In genomic region chr20:62121776-62122658, GRCh38 we compare ENCODE assay signal across 8 cellular contexts. TPM values are rescaled to one million over a fixed set of nuclear protein-coding genes. Genes with fewer than 3 reads are reported as not detected.
DNase-seq lines count a peak whose midpoint lies in the region; ATAC-seq and TF ChIP-seq lines count a peak whose summit lies in the region.

TSS of gene LSM14B (plus strand) at chr20:62122475. CDS start at chr20:62122667, 192 bp downstream.

- peak within 1 kb of the TSS; percentile 68 for H3K4me3 ChIP-seq in Jurkat, Clone E6-1 (ENCODE audit: low read length)
- peak within 1 kb of the TSS; percentile 85 for H3K4me3 ChIP-seq in PC-3 (ENCODE audit: low read length)

- H3K27ac ChIP-seq in PC-3 (ENCODE audit: low read length) (peak within 1 kb of the TSS; percentile 78), epithelial cell of prostate (peak within 1 kb of the TSS; percentile 88)

- ATAC-seq in GM21619 (IDR thresholded peaks at IDR 0.05; ENCODE audit: unreplicated experiment) (peak; percentile 72), PC-3 (peak; percentile 77)

- intact Hi-C loops in PC-3 (cut with micrococcal nuclease): loop anchor here (2.0 to 5.0 kb wide), 3 partner anchors 15 to 110 kb away; no protein-coding TSS in a partner anchor

- H2AFZ ChIP-seq in PC-3 (ENCODE audit: low read length): peak within 1 kb of the TSS; percentile 97

- peak within 1 kb of the TSS; percentile 73 for H3K9ac ChIP-seq in PC-3 (ENCODE audit: low read length)

- no peaks in the 10 kb centered on the region for H3F3A ChIP-seq in PC-3 (ENCODE audit: low read length, unreplicated experiment)

- peaks cover 14% of the 10 kb centered on the region; the same call in 1 of the 2 replicates for H3K4me1 ChIP-seq in PC-3 (ENCODE audit: insufficient read depth, low read length)

- H3K27me3 ChIP-seq in PC-3 (ENCODE audit: low read length): no peaks in the 10 kb centered on the region

- no peaks in the 10 kb centered on the region for H3K9me2 ChIP-seq in PC-3 (replicated peaks; ENCODE audit: low read length)

- peaks cover 13% of the 10 kb centered on the region for H3K36me3 ChIP-seq in PC-3 (ENCODE audit: low read depth, low read length)

- POLR2A ChIA-PET in PC-3 (lab: Charles Lee; ENCODE audit: unreplicated experiment): interaction anchor here (0.6 to 1.4 kb wide), 4 partner anchors 23 to 105 kb away, joined by 5 to 10 read pairs (median 8); no protein-coding TSS in a partner anchor

- H4K20me1 ChIP-seq in PC-3 (ENCODE audit: low read length): peaks cover 13% of the 10 kb centered on the region

- DNase-seq in DMS153 (lab: John Stamatoyannopoulos, UW) (peak; percentile 94), PC-3 (peak; percentile 98), activated T-cell treated with anti-CD3 and anti-CD28 coated beads for 48 hours (ENCODE audit: low read depth) (peak; percentile 99), epithelial cell of prostate (ENCODE audit: low read depth, low spot score) (peak; percentile 84), mucosa of gallbladder (ENCODE audit: low spot score) (peak; percentile 96)
- DNase-seq in Jurkat, Clone E6-1 (ENCODE audit: low read depth, low spot score): peak; percentile 92
- DNase-seq in stimulated activated CD8-positive, alpha-beta memory T cell treated with anti-CD3 and anti-CD28 coated beads, Interleukin-4, amount 100 ng/mL, for 24 hours (ENCODE audit: low read depth): peak; percentile 94

- peaks cover 21% of the 10 kb centered on the region for H3K79me2 ChIP-seq in PC-3 (ENCODE audit: low read length)

- no peaks in the 10 kb centered on the region for H3K9me3 ChIP-seq in PC-3 (ENCODE audit: low read length)

- TF ChIP-seq CTCF in PC-3 (conservative IDR thresholded peaks at IDR 0.05; ENCODE audit: low read depth, low read length): no peak

- H3K4me2 ChIP-seq in PC-3 (ENCODE audit: low read length): peak within 1 kb of the TSS; percentile 97

- BruUV-seq in PC-3 (replicated peaks; lab: Mats Ljungman, UMichigan): no TSS peak

- CTCF ChIA-PET in PC-3 (lab: Charles Lee): interaction anchor here (0.6 to 1.0 kb wide), 3 partner anchors 20 to 1247 kb away, joined by 3 to 5 read pairs (median 4); no protein-coding TSS in a partner anchor

RNA-seq across cellular contexts. Expression of gene LSM14B, which starts in this region (rescaled TPM):
- 60.7 TPM for polyA plus RNA-seq in Jurkat, Clone E6-1 (2012; ENCODE audit: insufficient read depth, insufficient read length)
- total RNA-seq in PC-3 (2014; rRNA removed) (50.1 and 51.8 TPM in 2 replicates), mucosa of gallbladder (48.3 TPM)

Comparison
In these comparisons a context has a peak if more than half of its experiments do, and no peak if none do; other contexts are left out.
1. Peak in every context shown above with its lines: DNase-seq, ATAC-seq, H3K4me3 ChIP-seq and H3K27ac ChIP-seq.